Comparison of ENCODE assay signal across 8 cellular contexts in genomic region chr3:134374791-134375541, GRCh38. TPM values are rescaled to one million over a fixed set of nuclear protein-coding genes. Genes with fewer than 3 reads are reported as not detected.
DNase-seq lines count a peak whose midpoint lies in the region; ATAC-seq and TF ChIP-seq lines count a peak whose summit lies in the region.

No MANE protein-coding gene starts in this region.

- no peaks in the 10 kb centered on the region for H3K9me2 ChIP-seq in GM23338 (ENCODE audit: insufficient read depth)

- H3K27me3 Mint-ChIP-seq in GM23338 (ENCODE audit: insufficient read depth, low read depth, poor library complexity) (peaks cover 58% of the 10 kb centered on the region), neural progenitor cell (ENCODE audit: insufficient read depth, low read depth) (peaks cover 21% of the 10 kb centered on the region)

- H3K9me3 ChIP-seq in SJCRH30 (replicated peaks) (no peaks in the 10 kb centered on the region), fibroblast of lung (ENCODE audit: control insufficient read depth, insufficient read depth, low read depth, low read length) (no peaks in the 10 kb centered on the region), neural progenitor cell (ENCODE audit: low read depth) (no peaks in the 10 kb centered on the region)

- H3K4me3 ChIP-seq in GM23338 = peak overlapping the region; percentile 99
- peak overlapping the region; percentile 88 for H3K4me3 ChIP-seq in SJCRH30
- peak overlapping the region; percentile 34 to 98 (median 56) for H3K4me3 ChIP-seq in fibroblast of lung (replicated peaks in 1 of 4; ENCODE audit: control extremely low read depth in 1 of 4, insufficient read depth in 1 of 4, low read depth in 3 of 4, low read length in 4 of 4)
- peak overlapping the region; percentile 99 for H3K4me3 ChIP-seq in neural progenitor cell

- H3K27ac Mint-ChIP-seq in GM23338 (peak overlapping the region; percentile 96), neural progenitor cell (peak overlapping the region; percentile 97)

- TF ChIP-seq CTCF in 22Rv1 (IDR thresholded peaks at IDR 0.05) = no peak
- no peak for TF ChIP-seq CTCF in GM23338 (conservative IDR thresholded peaks at IDR 0.05; ENCODE audit: low read depth in 2 of 2)
- no peak for TF ChIP-seq CTCF in fibroblast of lung (conservative IDR thresholded peaks at IDR 0.05 in 1 of 2, IDR thresholded peaks at IDR 0.05 in 1 of 2; ENCODE audit: low read depth in 1 of 2, low read length in 2 of 2)
- no peak for TF ChIP-seq CTCF in neural progenitor cell (IDR thresholded peaks at IDR 0.05)

- H3K27ac ChIP-seq in 22Rv1 (peak overlapping the region; percentile 68), GM23338 (ENCODE audit: low read depth) (peak overlapping the region; percentile 100), SJCRH30 (peak overlapping the region; percentile 99), fibroblast of lung (ENCODE audit: insufficient read depth, low read length) (peak overlapping the region; percentile 89), neural progenitor cell (peak overlapping the region; percentile 100)

- peak overlapping the region; percentile 80 for H3K9ac ChIP-seq in fibroblast of lung (ENCODE audit: insufficient read depth, low read length)
- H3K9ac ChIP-seq in neural progenitor cell = peak overlapping the region; percentile 50

- H3K4me1 Mint-ChIP-seq in GM23338 (peaks cover 51% of the 10 kb centered on the region), neural progenitor cell (peaks cover 52% of the 10 kb centered on the region)

- peaks cover 15% of the 10 kb centered on the region for H4K20me1 ChIP-seq in GM23338 (replicated peaks; ENCODE audit: insufficient read depth)
- no peaks in the 10 kb centered on the region for H4K20me1 ChIP-seq in fibroblast of lung (ENCODE audit: control insufficient read depth, extremely low read depth, insufficient read depth, low read length)
- peaks cover 37% of the 10 kb centered on the region for H4K20me1 ChIP-seq in neural progenitor cell (ENCODE audit: low read depth)

- H3K36me3 Mint-ChIP-seq in GM23338 (ENCODE audit: low read depth) (peaks cover 23% of the 10 kb centered on the region), neural progenitor cell (peaks cover 6% of the 10 kb centered on the region)

- H3F3A ChIP-seq in GM23338 (replicated peaks; ENCODE audit: low read depth) (peaks cover 18% of the 10 kb centered on the region), neural progenitor cell (ENCODE audit: low read depth) (peaks cover 36% of the 10 kb centered on the region)

- H3K4me3 Mint-ChIP-seq in GM23338 (peak overlapping the region; percentile 88), neural progenitor cell (peak overlapping the region; percentile 96)

- no peaks in the 10 kb centered on the region for H3K9me3 Mint-ChIP-seq in GM23338
- peaks cover 1% of the 10 kb centered on the region for H3K9me3 Mint-ChIP-seq in neural progenitor cell

- peaks cover 47% of the 10 kb centered on the region for H3K4me1 ChIP-seq in GM23338 (ENCODE audit: insufficient read depth)
- H3K4me1 ChIP-seq in SJCRH30 = peaks cover 7% of the 10 kb centered on the region; the same call in 1 of the 2 replicates
- H3K4me1 ChIP-seq in fibroblast of lung (ENCODE audit: control insufficient read depth, extremely low read depth, insufficient read depth, low read length) = peaks cover 22% of the 10 kb centered on the region
- peaks cover 57% of the 10 kb centered on the region for H3K4me1 ChIP-seq in neural progenitor cell

- H3K27me3 ChIP-seq in GM23338 (ENCODE audit: insufficient read depth) = peaks cover 38% of the 10 kb centered on the region
- no peaks in the 10 kb centered on the region for H3K27me3 ChIP-seq in SJCRH30
- no peaks in the 10 kb centered on the region for H3K27me3 ChIP-seq in fibroblast of lung (ENCODE audit: control insufficient read depth, insufficient read depth, low read length)
- H3K27me3 ChIP-seq in neural progenitor cell = peaks cover 26% of the 10 kb centered on the region

- H2AFZ ChIP-seq in GM23338 (peak overlapping the region; percentile 34; the same call in 1 of the 2 replicates), fibroblast of lung (ENCODE audit: low read length) (peak overlapping the region; percentile 75), neural progenitor cell (replicated peaks) (peak overlapping the region; percentile 83)

- peaks cover 14% of the 10 kb centered on the region for H3K36me3 ChIP-seq in GM23338 (ENCODE audit: insufficient read depth)
- H3K36me3 ChIP-seq in SJCRH30 = peaks cover 23% of the 10 kb centered on the region
- peaks cover 16% of the 10 kb centered on the region for H3K36me3 ChIP-seq in fibroblast of lung (ENCODE audit: control insufficient read depth, insufficient read depth, low read length)
- H3K36me3 ChIP-seq in neural progenitor cell = peaks cover 9% of the 10 kb centered on the region

- peak; percentile 17 for ATAC-seq in GM23338
- no peak for ATAC-seq in GM21723 (IDR thresholded peaks at IDR 0.05; ENCODE audit: unreplicated experiment)

- DNase-seq in GM23338 (ENCODE audit: low spot score) (peak; percentile 92), SJCRH30 (peak in 1 of 2 experiments; percentile 62), fibroblast of lung (ENCODE audit: low read depth in 2 of 2) (no peak), neural progenitor cell (ENCODE audit: low spot score) (peak; percentile 75), UCSD-AML1 (lab: John Stamatoyannopoulos, UW; ENCODE audit: unreplicated experiment) (no peak)
- no peak for DNase-seq in activated CD4-positive, alpha-beta T cell treated with anti-CD3 and anti-CD28 coated beads for 1 hour

- peaks cover 30% of the 10 kb centered on the region for H3K79me2 ChIP-seq in GM23338 (replicated peaks; ENCODE audit: insufficient read depth)
- peaks cover 43% of the 10 kb centered on the region for H3K79me2 ChIP-seq in fibroblast of lung (ENCODE audit: control insufficient read depth, insufficient read depth, low read length)
- peaks cover 42% of the 10 kb centered on the region for H3K79me2 ChIP-seq in neural progenitor cell (ENCODE audit: low read depth)

- H3K4me2 ChIP-seq in GM23338 (peak overlapping the region; percentile 92), fibroblast of lung (ENCODE audit: extremely low read depth, insufficient read depth, low read length) (peak overlapping the region; percentile 94), neural progenitor cell (peak overlapping the region; percentile 97)

TF ChIP-seq in GM23338, 12 proteins besides CTCF, POLR2A, EP300 and RAD21:
- no peak for TF ChIP-seq NANOG (IDR thresholded peaks at IDR 0.05; ENCODE audit: borderline replicate concordance)
- TF ChIP-seq EZH2 (IDR thresholded peaks at IDR 0.05; ENCODE audit: low read depth, unreplicated experiment) = no peak
- TF ChIP-seq, protein P1, sequence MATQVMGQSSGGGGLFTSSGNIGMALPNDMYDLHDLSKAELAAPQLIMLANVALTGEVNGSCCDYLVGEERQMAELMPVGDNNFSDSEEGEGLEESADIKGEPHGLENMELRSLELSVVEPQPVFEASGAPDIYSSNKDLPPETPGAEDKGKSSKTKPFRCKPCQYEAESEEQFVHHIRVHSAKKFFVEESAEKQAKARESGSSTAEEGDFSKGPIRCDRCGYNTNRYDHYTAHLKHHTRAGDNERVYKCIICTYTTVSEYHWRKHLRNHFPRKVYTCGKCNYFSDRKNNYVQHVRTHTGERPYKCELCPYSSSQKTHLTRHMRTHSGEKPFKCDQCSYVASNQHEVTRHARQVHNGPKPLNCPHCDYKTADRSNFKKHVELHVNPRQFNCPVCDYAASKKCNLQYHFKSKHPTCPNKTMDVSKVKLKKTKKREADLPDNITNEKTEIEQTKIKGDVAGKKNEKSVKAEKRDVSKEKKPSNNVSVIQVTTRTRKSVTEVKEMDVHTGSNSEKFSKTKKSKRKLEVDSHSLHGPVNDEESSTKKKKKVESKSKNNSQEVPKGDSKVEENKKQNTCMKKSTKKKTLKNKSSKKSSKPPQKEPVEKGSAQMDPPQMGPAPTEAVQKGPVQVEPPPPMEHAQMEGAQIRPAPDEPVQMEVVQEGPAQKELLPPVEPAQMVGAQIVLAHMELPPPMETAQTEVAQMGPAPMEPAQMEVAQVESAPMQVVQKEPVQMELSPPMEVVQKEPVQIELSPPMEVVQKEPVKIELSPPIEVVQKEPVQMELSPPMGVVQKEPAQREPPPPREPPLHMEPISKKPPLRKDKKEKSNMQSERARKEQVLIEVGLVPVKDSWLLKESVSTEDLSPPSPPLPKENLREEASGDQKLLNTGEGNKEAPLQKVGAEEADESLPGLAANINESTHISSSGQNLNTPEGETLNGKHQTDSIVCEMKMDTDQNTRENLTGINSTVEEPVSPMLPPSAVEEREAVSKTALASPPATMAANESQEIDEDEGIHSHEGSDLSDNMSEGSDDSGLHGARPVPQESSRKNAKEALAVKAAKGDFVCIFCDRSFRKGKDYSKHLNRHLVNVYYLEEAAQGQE (IDR thresholded peaks at IDR 0.05; ENCODE audit: unreplicated experiment) = no peak

RNA-seq across cellular contexts. Expression of gene AMOTL2, which starts 0.7 kb away (rescaled TPM):
- total RNA-seq in GM23338 (2014; rRNA removed; shearing (Covaris generic)) = 96.2 and 102 TPM in 2 replicates
- 17.4 and 17.9 TPM in 2 replicates for polyA plus RNA-seq in GM23338 (2016; fragmentation: Nextera tagmentation; extraction: Ambion mirVana)
- 18.8 and 19.0 TPM in 2 replicates for total RNA-seq in SJCRH30 (2014; rRNA removed; shearing (Covaris generic))
- total RNA-seq in fibroblast of lung = 58.6 and 74.6 TPM in 2 replicates
- polyA plus RNA-seq in fibroblast of lung = 68.9 and 97.0 TPM in 2 replicates
- polyA plus RNA-seq in fibroblast of lung (2012) = 59.7 and 93.1 TPM in 2 replicates
- 187 and 260 TPM in 2 replicates for polyA minus RNA-seq in fibroblast of lung (ENCODE audit: low replicate concordance)
- total RNA-seq in neural progenitor cell (ENCODE audit: low replicate concordance) = 62.9 and 121 TPM in 2 replicates

Comparison
In these comparisons a context has a peak if more than half of its experiments do, and no peak if none do; other contexts are left out.
1. DNase-seq: peak in GM23338 (single experiment) and neural progenitor cell (single experiment); none in fibroblast of lung (0 of 2), UCSD-AML1 (single experiment) and activated CD4-positive, alpha-beta T cell treated with anti-CD3 and anti-CD28 coated beads for 1 hour (single experiment).
2. Peak in every context shown above with its lines, with median percentiles within 50 percentile points of each other: H3K27ac ChIP-seq, H2AFZ ChIP-seq, H3K4me2 ChIP-seq and H3K4me3 ChIP-seq.